Comparison of ENCODE assay signal across 8 cellular contexts in genomic region chr14:95515523-95516517, GRCh38. TPM values are rescaled to one million over a fixed set of nuclear protein-coding genes. Genes with fewer than 3 reads are reported as not detected.
DNase-seq lines count a peak whose midpoint lies in the region; ATAC-seq lines count a peak whose summit lies in the region.

No MANE protein-coding gene starts in this region.

- H3K4me1 Mint-ChIP-seq in activated naive CD4-positive, alpha-beta T cell treated with anti-CD3 and anti-CD28 coated beads for 36 hours (ENCODE audit: low read depth): peaks cover 61% of the 10 kb centered on the region

- no peaks in the 10 kb centered on the region for H3K27me3 Mint-ChIP-seq in activated naive CD4-positive, alpha-beta T cell treated with anti-CD3 and anti-CD28 coated beads for 36 hours (ENCODE audit: low read depth)

- peak overlapping the region; percentile 79 for H3K27ac Mint-ChIP-seq in activated naive CD4-positive, alpha-beta T cell treated with anti-CD3 and anti-CD28 coated beads for 36 hours

- no peaks in the 10 kb centered on the region for H3K9me3 Mint-ChIP-seq in activated naive CD4-positive, alpha-beta T cell treated with anti-CD3 and anti-CD28 coated beads for 36 hours

- intact Hi-C loops in activated naive CD4-positive, alpha-beta T cell treated with anti-CD3 and anti-CD28 coated beads for 36 hours (cut with micrococcal nuclease): loop anchor here (1.0 to 5.0 kb wide), 3 partner anchors 8 to 34 kb away; no protein-coding TSS in a partner anchor
- intact Hi-C loops in cardiac septum (cut with DNase I) (loop anchor here (5.0 kb wide), 1 partner anchor 34 kb away; no protein-coding TSS in a partner anchor), aorta (cut with DNase I) (loop anchor here (5.0 to 10.0 kb wide), 2 partner anchors 34 to 361 kb away; partner anchors contain the start of gene DICER1 (in 1 of the 2))

- H3K4me3 ChIP-seq in aorta (ENCODE audit: low read length in 2 of 2): peak overlapping the region; percentile 39 to 92

- H3K4me1 ChIP-seq in aorta (ENCODE audit: control insufficient read depth in 1 of 2, insufficient read depth in 2 of 2, low read length in 2 of 2): peaks cover 2% of the 10 kb centered on the region in 2 donors

- H3K4me3 Mint-ChIP-seq in activated naive CD4-positive, alpha-beta T cell treated with anti-CD3 and anti-CD28 coated beads for 36 hours: peak overlapping the region; percentile 80

- ATAC-seq in GM19463 (IDR thresholded peaks at IDR 0.05; ENCODE audit: unreplicated experiment) (peak; percentile 83), aorta (ENCODE audit: low FRiP score) (peak; percentile 59)

- WGBS in aorta, 2 donors: 1% methylated on average over 34 to 48 of the region's 48 CpGs

- in situ Hi-C loops in Caki2 (cut with HindIII; ENCODE audit: low pct_unique_long_range_greater_than_20kb, low sequenced_read_pairs): no loop called here

- no peaks in the 10 kb centered on the region for H3K9me3 ChIP-seq in aorta (ENCODE audit: control insufficient read depth, low read length)

- H3K27me3 ChIP-seq in aorta (ENCODE audit: control insufficient read depth in 1 of 2, insufficient read depth in 2 of 2, low read length in 1 of 2): no peaks in the 10 kb centered on the region

- CTCF ChIA-PET in activated naive CD4-positive, alpha-beta T cell treated with anti-CD3 and anti-CD28 coated beads for 36 hours (lab: Charles Lee): interaction anchor here (0.9 to 4.3 kb wide), 8 partner anchors 10 to 74 kb away, joined by 3 to 29 read pairs (median 4); no protein-coding TSS in a partner anchor

- peak overlapping the region in 1 of 2 donors; percentile 79 for H3K27ac ChIP-seq in aorta (ENCODE audit: low read depth in 1 of 2, low read length in 2 of 2)

- no peaks in the 10 kb centered on the region for H3K36me3 ChIP-seq in aorta (ENCODE audit: control insufficient read depth in 1 of 2, insufficient read depth in 2 of 2, low read length in 1 of 2)

- DNase-seq in Caki2 (ENCODE audit: low read depth): peak; percentile 30
- peak; percentile 49 for DNase-seq in HK-2 (ENCODE audit: unreplicated experiment)
- peak; percentile 84 for DNase-seq in SIG-M5 treated with dmso at 0.1 percent for 504 hours (lab: John Stamatoyannopoulos, UW; ENCODE audit: unreplicated experiment)
- DNase-seq in activated naive CD4-positive, alpha-beta T cell treated with anti-CD3 and anti-CD28 coated beads for 36 hours: peak; percentile 93
- DNase-seq in cardiac septum (ENCODE audit: low spot score): peak; percentile 90
- DNase-seq in putamen (ENCODE audit: low spot score): peak; percentile 50
- DNase-seq in aorta: peak; percentile 90

- H3K36me3 Mint-ChIP-seq in activated naive CD4-positive, alpha-beta T cell treated with anti-CD3 and anti-CD28 coated beads for 36 hours (ENCODE audit: low read depth): peaks cover 2% of the 10 kb centered on the region

RNA-seq across cellular contexts. Expression of gene SYNE3, which starts 0.6 kb away (rescaled TPM):
- total RNA-seq in Caki2 (2014; rRNA removed; shearing (Covaris generic); ENCODE audit: low replicate concordance): 1.0 and 1.3 TPM in 2 replicates
- 10 to 100 TPM; 21.6 to 22.8 TPM for total RNA-seq in activated naive CD4-positive, alpha-beta T cell treated with anti-CD3 and anti-CD28 coated beads for 36 hours
- total RNA-seq in cardiac septum (12.4 TPM), aorta (10 to 100 TPM; 39.1 to 61.5 TPM)
- 1 to 10 TPM; 3.0 to 6.9 TPM for polyA plus RNA-seq in aorta

RNA-seq across cellular contexts. Expression of gene GLRX5, which starts 19.0 kb away (rescaled TPM):
- total RNA-seq in Caki2 (2014; rRNA removed; shearing (Covaris generic); ENCODE audit: low replicate concordance): 33.9 and 41.8 TPM in 2 replicates
- 10 to 100 TPM; 34.2 to 34.6 TPM for total RNA-seq in activated naive CD4-positive, alpha-beta T cell treated with anti-CD3 and anti-CD28 coated beads for 36 hours
- total RNA-seq in cardiac septum: 61.8 TPM
- 10 to 100 TPM; 20.1 to 22.4 TPM for total RNA-seq in aorta
- 10 to 100 TPM; 41.9 to 54.2 TPM for polyA plus RNA-seq in aorta

Comparison
In these comparisons a context has a peak if more than half of its experiments do, and no peak if none do; other contexts are left out.
1. DNase-seq: peak in every context shown above with its lines; median percentile 93 in activated naive CD4-positive, alpha-beta T cell treated with anti-CD3 and anti-CD28 coated beads for 36 hours; 90 in cardiac septum; 90 in aorta; 84 in SIG-M5 treated with dmso at 0.1 percent for 504 hours; 50 in putamen; 49 in HK-2; 30 in Caki2.